Comparison of ENCODE assay signal across 20 cellular contexts in the genomic region with DNA sequence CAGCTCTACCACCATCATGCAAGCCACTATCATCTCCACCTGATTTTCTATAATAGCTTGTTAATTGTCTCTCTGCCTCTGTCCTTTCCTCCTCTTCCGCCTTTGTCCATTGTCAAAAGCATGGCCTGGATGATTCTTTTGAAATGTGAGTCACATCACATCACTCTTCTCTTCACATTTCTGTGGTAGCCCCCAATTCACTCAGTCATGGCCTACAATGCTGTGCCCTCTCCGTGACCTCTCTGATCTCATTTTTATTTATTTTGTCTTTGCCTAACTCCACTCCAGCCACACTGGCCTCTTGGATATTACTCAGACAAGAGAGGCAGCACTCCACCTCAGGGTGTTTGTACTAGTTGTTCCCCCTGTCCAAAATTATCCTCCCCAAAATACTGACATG. TPM values are rescaled to one million over a fixed set of nuclear protein-coding genes. Genes with fewer than 3 reads are reported as not detected.
"Had no signal": no experiment of that assay in that cellular context is flagged by ENCODE, and none has a peak within 500 bp of the region (broad histone marks: within the 10 kb centered on the region; RNA-seq: fewer than 3 reads in every experiment).

No MANE protein-coding gene starts in this region.

- H3K4me3 ChIP-seq: colonic mucosa, gastrocnemius medialis, psoas muscle, sigmoid colon, upper lobe of left lung had no signal

- H3K36me3 Mint-ChIP-seq: activated CD4-positive, alpha-beta memory T cell treated with anti-CD3 and anti-CD28 coated beads for 36 hours; activated naive CD8-positive, alpha-beta T cell treated with anti-CD3 and anti-CD28 coated beads for 36 hours; memory B cell had no signal

- H3K4me3 Mint-ChIP-seq: activated CD4-positive, alpha-beta memory T cell treated with anti-CD3 and anti-CD28 coated beads for 36 hours; activated naive CD8-positive, alpha-beta T cell treated with anti-CD3 and anti-CD28 coated beads for 36 hours; memory B cell; nephron progenitor cell; stimulated activated naive CD8-positive, alpha-beta T cell treated with anti-CD3 and anti-CD28 coated beads, Interleukin-15, Interleukin-2, amounts not matched to agents 100 ng/mL and 50 ng/mL, for 24 hours had no signal

- H3K4me1 Mint-ChIP-seq: activated naive CD8-positive, alpha-beta T cell treated with anti-CD3 and anti-CD28 coated beads for 36 hours had no signal

- H3K9me3 Mint-ChIP-seq: activated CD4-positive, alpha-beta memory T cell treated with anti-CD3 and anti-CD28 coated beads for 36 hours; activated naive CD8-positive, alpha-beta T cell treated with anti-CD3 and anti-CD28 coated beads for 36 hours; memory B cell; nephron progenitor cell; stimulated activated naive CD8-positive, alpha-beta T cell treated with anti-CD3 and anti-CD28 coated beads, Interleukin-15, Interleukin-2, amounts not matched to agents 100 ng/mL and 50 ng/mL, for 24 hours had no signal

- H3K27ac Mint-ChIP-seq: activated CD4-positive, alpha-beta memory T cell treated with anti-CD3 and anti-CD28 coated beads for 36 hours; activated naive CD8-positive, alpha-beta T cell treated with anti-CD3 and anti-CD28 coated beads for 36 hours; memory B cell; nephron progenitor cell; stimulated activated naive CD8-positive, alpha-beta T cell treated with anti-CD3 and anti-CD28 coated beads, Interleukin-15, Interleukin-2, amounts not matched to agents 100 ng/mL and 50 ng/mL, for 24 hours had no signal

- DNase-seq: activated CD4-positive, alpha-beta memory T cell treated with anti-CD3 and anti-CD28 coated beads for 36 hours; activated gamma-delta T cell treated with Interleukin-2 at 50 U/mL for 16 hours; activated naive CD8-positive, alpha-beta T cell treated with anti-CD3 and anti-CD28 coated beads for 36 hours; activated T-cell treated with anti-CD3 and anti-CD28 coated beads, Interleukin-2, amount 50 U/mL, for 48 hours; aorta; caudate nucleus; colonic mucosa; gastrocnemius medialis; hypothalamus; left colon; nephron progenitor cell; psoas muscle; sigmoid colon; stimulated activated CD4-positive, alpha-beta T cell treated with anti-CD3 and anti-CD28 coated beads, Interleukin-12 subunit alpha, Interleukin-12 subunit beta, amount 100 ng/mL, for 4 hours; stimulated activated CD4-positive, alpha-beta T cell treated with anti-CD3 and anti-CD28 coated beads, Interleukin-2, amount 100 ng/mL, for 48 hours; stimulated activated CD8-positive, alpha-beta memory T cell treated with anti-CD3 and anti-CD28 coated beads, Interleukin-4, amount 100 ng/mL, for 48 hours; T-helper 9 cell; upper lobe of left lung had no signal

- ATAC-seq: gastrocnemius medialis, left colon, psoas muscle had no signal

- H3K36me3 ChIP-seq: colonic mucosa, gastrocnemius medialis, sigmoid colon, upper lobe of left lung had no signal

- H3K27me3 ChIP-seq: colonic mucosa, gastrocnemius medialis had no signal

RNA-seq across cellular contexts. Expression of a gene that starts 4.9 kb away (rescaled TPM):
- total RNA-seq: activated CD4-positive, alpha-beta memory T cell treated with anti-CD3 and anti-CD28 coated beads for 36 hours had no signal
